ENCODE assay signal across 1 cellular context in the genomic region with DNA sequence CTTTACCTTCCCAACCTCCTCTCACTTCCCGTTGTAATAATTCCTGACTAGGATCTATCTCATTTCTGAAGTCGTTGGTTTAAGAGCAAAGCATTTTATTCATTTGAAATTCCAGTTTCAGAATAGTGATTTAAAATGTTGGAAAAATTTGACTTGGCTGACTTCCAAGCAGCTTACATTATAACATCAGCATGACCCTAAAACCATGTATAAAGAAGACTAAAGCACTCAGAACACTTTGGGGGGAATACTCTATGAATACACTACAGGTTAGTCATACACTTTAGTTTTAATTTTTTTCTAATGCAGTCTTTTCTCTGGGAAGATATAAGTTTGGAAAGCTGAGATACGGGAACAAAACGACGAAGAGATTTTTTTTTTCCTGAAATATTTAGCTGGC.
TF ChIP-seq lines count a peak whose summit lies in the region.

No MANE protein-coding gene starts in this region.

TF ChIP-seq in endothelial cell of umbilical vein, 7 proteins besides CTCF, POLR2A, EP300 and RAD21 (continued from another document):
- TF ChIP-seq EZH2 (IDR thresholded peaks at IDR 0.05; ENCODE audit: borderline replicate concordance, low read depth, low read length, severe bottlenecking), result no peak
